1 cellular context compared by ENCODE assay signal in genomic region chr6:168623736-168624135, GRCh38.
TF ChIP-seq lines count a peak whose summit lies in the region.

No MANE protein-coding gene starts in this region.

TF ChIP-seq in WTC11, 78 proteins besides CTCF, POLR2A, EP300 and RAD21 (continued from another document):
- TF ChIP-seq E2F1 (CRISPR knock-in tag; IDR thresholded peaks at IDR 0.05) (no peak), FOXK1 (CRISPR knock-in tag; IDR thresholded peaks at IDR 0.05) (no peak), IRF2 (CRISPR knock-in tag; IDR thresholded peaks at IDR 0.05; ENCODE audit: borderline replicate concordance, low read depth) (no peak), GRHL2 (CRISPR knock-in tag; IDR thresholded peaks at IDR 0.05; ENCODE audit: insufficient replicate concordance, severe bottlenecking) (no peak), MLX (CRISPR knock-in tag; IDR thresholded peaks at IDR 0.05) (no peak), MAX (CRISPR knock-in tag; IDR thresholded peaks at IDR 0.05) (no peak), AR (CRISPR knock-in tag; IDR thresholded peaks at IDR 0.05) (no peak), PRRX2 (CRISPR knock-in tag; IDR thresholded peaks at IDR 0.05) (no peak), ZNF671 (CRISPR knock-in tag; IDR thresholded peaks at IDR 0.05) (no peak), ERG (CRISPR knock-in tag; IDR thresholded peaks at IDR 0.05) (no peak)
